Comparison of ENCODE assay signal across 9 cellular contexts in the genomic region with DNA sequence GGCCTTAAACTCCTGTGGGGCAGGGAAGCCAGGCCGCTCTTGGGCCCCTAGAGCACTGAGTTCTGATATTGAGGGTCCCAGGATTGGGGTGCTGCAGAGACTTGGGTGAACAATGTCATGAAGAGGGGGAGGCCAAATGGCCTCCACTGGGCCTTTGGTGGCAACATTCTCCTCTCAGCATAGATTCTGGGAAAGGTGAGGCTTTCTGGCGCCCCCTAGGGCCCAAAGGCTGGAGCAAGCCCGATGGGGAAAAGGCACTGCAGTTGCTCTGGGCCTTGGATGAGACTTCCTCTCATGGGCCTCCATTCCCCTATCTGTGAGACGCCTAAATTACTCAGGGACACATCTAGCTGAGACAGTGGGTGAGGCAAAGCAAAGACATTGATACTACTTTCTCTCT.
DNase-seq lines count a peak whose midpoint lies in the region; ATAC-seq and TF ChIP-seq lines count a peak whose summit lies in the region.
"Had no signal": no experiment of that assay in that cellular context is flagged by ENCODE, and none has a peak within 500 bp of the region (broad histone marks: within the 10 kb centered on the region; RNA-seq: fewer than 3 reads in every experiment).

No MANE protein-coding gene starts in this region.

- no peaks in the 10 kb centered on the region for H3K79me2 ChIP-seq in DND-41 (ENCODE audit: insufficient read depth, low read length)

- H3K9me3 ChIP-seq in DND-41 (ENCODE audit: insufficient read depth, low read length, severe bottlenecking) (no peaks in the 10 kb centered on the region), ovary (no peaks in the 10 kb centered on the region)

- no peak overlapping the region for H3K4me2 ChIP-seq in DND-41 (ENCODE audit: insufficient read depth, low read length)

- CTCF ChIA-PET in RWPE1 (lab: Yijun Ruan, JAX), result no interaction called here

- ATAC-seq in DND-41 (ENCODE audit: insufficient read depth, low read depth), result no peak
- no peak for ATAC-seq in GM21576 (IDR thresholded peaks at IDR 0.05; ENCODE audit: unreplicated experiment)
- no peak for ATAC-seq in HG03432 (IDR thresholded peaks at IDR 0.05; ENCODE audit: unreplicated experiment)

- no peak overlapping the region for H3K9ac ChIP-seq in DND-41 (ENCODE audit: low read depth, low read length)

- intact Hi-C loops in ovary (cut with DNase I), result no loop called here

- no peak for TF ChIP-seq POLR2A in ovary (IDR thresholded peaks at IDR 0.05)

- TF ChIP-seq EP300 in ovary (IDR thresholded peaks at IDR 0.05), result no peak

- H3K4me3 ChIP-seq in DND-41 (ENCODE audit: low read depth in 1 of 2, low read length in 2 of 2), result no peak overlapping the region
- no peak overlapping the region for H3K4me3 ChIP-seq in HL-60 (replicated peaks; ENCODE audit: insufficient read depth, low read length)
- no peak overlapping the region for H3K4me3 ChIP-seq in epithelial cell of esophagus (ENCODE audit: low read length)
- H3K4me3 ChIP-seq in ovary, result no peak overlapping the region

- no peak overlapping the region for H2AFZ ChIP-seq in DND-41 (ENCODE audit: low read depth, low read length)

- whole genome bisulfite sequencing in ovary, 3 donors, result 69 to 71% (median 69%) methylated on average over 4 of the region's 4 CpGs

- TF ChIP-seq CTCF in DND-41 (IDR thresholded peaks at IDR 0.05; ENCODE audit: borderline replicate concordance, extremely low read depth, low read length, poor library complexity, severe bottlenecking) (peak; percentile 61), HL-60 (IDR thresholded peaks at IDR 0.05; ENCODE audit: insufficient read depth, low read length) (peak; percentile 86), RWPE1 (conservative IDR thresholded peaks at IDR 0.05; ENCODE audit: low read depth) (0 out of 2 replicates have a peak, but pooled peaks have one; percentile 16), epithelial cell of esophagus (IDR thresholded peaks at IDR 0.05; ENCODE audit: insufficient read depth, low read depth, low read length, missing control alignments) (peak; percentile 66), ovary (IDR thresholded peaks at IDR 0.05) (no peak)

- H3K27me3 ChIP-seq in DND-41 (ENCODE audit: insufficient read depth, low read length, poor library complexity), result peaks cover 4% of the 10 kb centered on the region
- H3K27me3 ChIP-seq in HL-60 (ENCODE audit: insufficient read depth, poor library complexity, severe bottlenecking), result peaks cover 8% of the 10 kb centered on the region
- no peaks in the 10 kb centered on the region for H3K27me3 ChIP-seq in ovary

- DNase-seq in DND-41 (peak; percentile 37), HL-60 (ENCODE audit: low read depth in 1 of 2, low spot score in 1 of 2) (peak; percentile 7 to 55), RWPE1 (ENCODE audit: low spot score) (no peak), epithelial cell of esophagus (ENCODE audit: low read depth) (peak; percentile 57), ovary (peak in 3 of 5 donors; percentile 22 to 54 (median 26)), Ammon's horn (ENCODE audit: low spot score) (no peak)
- DNase-seq: naive B cell had no signal

- H3K27ac ChIP-seq in DND-41 (ENCODE audit: low read length) (no peak overlapping the region), HL-60 (replicated peaks) (no peak overlapping the region), RWPE1 (no peak overlapping the region), ovary (no peak overlapping the region)

- H4K20me1 ChIP-seq in DND-41 (ENCODE audit: insufficient read depth, low read length), result no peaks in the 10 kb centered on the region

- H3K36me3 ChIP-seq in DND-41 (ENCODE audit: insufficient read depth, low read length) (no peaks in the 10 kb centered on the region), ovary (no peaks in the 10 kb centered on the region)

- H3K4me1 ChIP-seq in DND-41 (ENCODE audit: insufficient read depth, low read length) (no peaks in the 10 kb centered on the region), ovary (ENCODE audit: insufficient read depth) (no peaks in the 10 kb centered on the region)

- POLR2A ChIA-PET in RWPE1 (lab: Yijun Ruan, JAX; ENCODE audit: low non-redundant PET), result no interaction called here

Comparison
In these comparisons a context has a peak if more than half of its experiments do, and no peak if none do; other contexts are left out.
1. DNase-seq: peak in DND-41 (single experiment), HL-60 (2 of 2), epithelial cell of esophagus (single experiment) and ovary (3 of 5); none in RWPE1 (single experiment) and Ammon's horn (single experiment).
2. CTCF ChIP-seq: peak in DND-41 (single experiment), HL-60 (single experiment), RWPE1 (single experiment) and epithelial cell of esophagus (single experiment); none in ovary (0 of 3).